In genomic region chr4:5821665-5822358, GRCh38 we compare ENCODE assay signal across 9 cellular contexts.
DNase-seq lines count a peak whose midpoint lies in the region; ATAC-seq, FAIRE-seq and TF ChIP-seq lines count a peak whose summit lies in the region.
"Had no signal": no experiment of that assay in that cellular context is flagged by ENCODE, and none has a peak within 500 bp of the region (broad histone marks: within the 10 kb centered on the region; RNA-seq: fewer than 3 reads in every experiment).

No MANE protein-coding gene starts in this region.

- no peak overlapping the region for H2AFZ ChIP-seq in parathyroid adenoma

- H3K9ac ChIP-seq in endodermal cell (ENCODE audit: extremely low read depth, low read length, poor library complexity, severe bottlenecking) (no peak overlapping the region), parathyroid adenoma (no peak overlapping the region)

- H3K9me3 ChIP-seq in endodermal cell (ENCODE audit: control insufficient read depth, low read length) (no peaks in the 10 kb centered on the region), parathyroid adenoma (ENCODE audit: control insufficient read depth, low read length) (no peaks in the 10 kb centered on the region)

- H3K9me3 Mint-ChIP-seq in endodermal cell = no peaks in the 10 kb centered on the region

- no peak overlapping the region for H3K4me3 Mint-ChIP-seq in endodermal cell
- H3K4me3 Mint-ChIP-seq: activated naive CD8-positive, alpha-beta T cell had no signal

- H3K27ac ChIP-seq in endodermal cell (ENCODE audit: low read depth, low read length) (no peak overlapping the region), parathyroid adenoma (no peak overlapping the region)

- no peaks in the 10 kb centered on the region for H3K4me1 ChIP-seq in endodermal cell (ENCODE audit: control insufficient read depth, insufficient read depth, low read length)
- H3K4me1 ChIP-seq in parathyroid adenoma = no peaks in the 10 kb centered on the region

- no peaks in the 10 kb centered on the region for H3K79me2 ChIP-seq in parathyroid adenoma

- no peak for FAIRE-seq in HTR-8/SVneo (lab: Jason Lieb, UNC)

- peaks cover 87% of the 10 kb centered on the region for H3K36me3 Mint-ChIP-seq in endodermal cell (ENCODE audit: low read depth)
- H3K36me3 Mint-ChIP-seq: activated naive CD8-positive, alpha-beta T cell had no signal

- peak; percentile 74 for TF ChIP-seq CTCF in HFF-Myc (IDR thresholded peaks at IDR 0.05; ENCODE audit: low read depth, low read length, missing control alignments)
- TF ChIP-seq CTCF in endodermal cell (conservative IDR thresholded peaks at IDR 0.05) = peak; percentile 93
- TF ChIP-seq CTCF in parathyroid adenoma (IDR thresholded peaks at IDR 0.05) = peak; percentile 18

- no peak overlapping the region for H3K4me3 ChIP-seq in HFF-Myc (replicated peaks; ENCODE audit: low read depth, low read length)
- no peak overlapping the region for H3K4me3 ChIP-seq in endodermal cell (ENCODE audit: low read length)
- H3K4me3 ChIP-seq in parathyroid adenoma (ENCODE audit: low read depth, low read length) = no peak overlapping the region

- WGBS in endodermal cell (ENCODE audit: insufficient coverage in 1 of 2, insufficient read length in 1 of 2), 2 experiments = 70 to 71% methylated on average over 14 to 18 of the region's 18 CpGs

- H3K36me3 ChIP-seq in endodermal cell (ENCODE audit: control insufficient read depth, insufficient read depth, low read length) (peaks cover 82% of the 10 kb centered on the region), parathyroid adenoma (ENCODE audit: control insufficient read depth, insufficient read depth, low read length) (no peaks in the 10 kb centered on the region)

- no peaks in the 10 kb centered on the region for H3K4me1 Mint-ChIP-seq in endodermal cell

- H3K4me2 ChIP-seq in parathyroid adenoma (ENCODE audit: low read length) = no peak overlapping the region

- no peak for ATAC-seq in activated CD4-positive, CD25-positive, alpha-beta regulatory T cell treated with anti-CD3 and anti-CD28 coated beads, Interleukin-2, amount 50 U/mL, for 24 hours

- peak; percentile 41 for DNase-seq in activated CD4-positive, CD25-positive, alpha-beta regulatory T cell treated with anti-CD3 and anti-CD28 coated beads, Interleukin-2, amount 50 U/mL, for 72 hours
- DNase-seq in HFF-Myc (ENCODE audit: extremely low read depth, low read depth) (no peak), endodermal cell (peak; percentile 91), HPDE6-E6E7 (ENCODE audit: extremely low spot score) (no peak), SKM-1 (lab: John Stamatoyannopoulos, UW; ENCODE audit: unreplicated experiment) (no peak), HTR-8/SVneo (ENCODE audit: insufficient read length, low spot score) (no peak)

- no peak overlapping the region for H3K27ac Mint-ChIP-seq in endodermal cell
- H3K27ac Mint-ChIP-seq: activated naive CD8-positive, alpha-beta T cell had no signal

- H3K27me3 Mint-ChIP-seq in endodermal cell (ENCODE audit: insufficient read depth) = no peaks in the 10 kb centered on the region
- H3K27me3 Mint-ChIP-seq: activated naive CD8-positive, alpha-beta T cell had no signal

- H3K27me3 ChIP-seq in endodermal cell (ENCODE audit: control insufficient read depth, insufficient read depth, low read length, poor library complexity, severe bottlenecking) (no peaks in the 10 kb centered on the region), parathyroid adenoma (ENCODE audit: control insufficient read depth, insufficient read depth, low read length) (no peaks in the 10 kb centered on the region)

Comparison
In these comparisons a context has a peak if more than half of its experiments do, and no peak if none do; other contexts are left out.
1. DNase-seq: peak in activated CD4-positive, CD25-positive, alpha-beta regulatory T cell treated with anti-CD3 and anti-CD28 coated beads, Interleukin-2, amount 50 U/mL, for 72 hours (single experiment) and endodermal cell (single experiment); none in HFF-Myc (single experiment), HPDE6-E6E7 (single experiment), SKM-1 (single experiment) and HTR-8/SVneo (single experiment).
2. CTCF ChIP-seq: peak in every context shown above with its lines; median percentile 93 in endodermal cell; 74 in HFF-Myc; 18 in parathyroid adenoma.